11 cellular contexts compared by ENCODE assay signal in genomic region chr20:44969320-44969879, GRCh38. TPM values are rescaled to one million over a fixed set of nuclear protein-coding genes. Genes with fewer than 3 reads are reported as not detected.
DNase-seq lines count a peak whose midpoint lies in the region; ATAC-seq lines count a peak whose summit lies in the region.
"Had no signal": no experiment of that assay in that cellular context is flagged by ENCODE, and none has a peak within 500 bp of the region (broad histone marks: within the 10 kb centered on the region; RNA-seq: fewer than 3 reads in every experiment).

No MANE protein-coding gene starts in this region.

- peak overlapping the region; percentile 89 to 100 (median 94) for H3K27ac Mint-ChIP-seq in CD8-positive, alpha-beta memory T cell
- H3K27ac Mint-ChIP-seq in activated T-helper 2 cell treated with anti-CD3 and anti-CD28 coated beads, Interferon-gamma antibody, Interleukin-2, Interleukin-4, amounts not matched to agents 10 μg/mL and 5 μg/mL and 100 μg/mL, durations not matched to agents 14 hours and 24 hours and 36 hours, result peak overlapping the region; percentile 94
- H3K27ac Mint-ChIP-seq in naive thymus-derived CD4-positive, alpha-beta T cell, result peak overlapping the region; percentile 80 to 98 (median 88)

- H3K4me1 ChIP-seq in CD8-positive, alpha-beta memory T cell (ENCODE audit: insufficient read depth, low read length), result peaks cover 37% of the 10 kb centered on the region
- H3K4me1 ChIP-seq in naive thymus-derived CD4-positive, alpha-beta T cell (ENCODE audit: control insufficient read depth in 2 of 2, insufficient read depth in 2 of 2, low read length in 2 of 2), result peaks cover 29 to 31% of the 10 kb centered on the region in 2 donors

- no peaks in the 10 kb centered on the region for H3K27me3 ChIP-seq in CD8-positive, alpha-beta memory T cell (ENCODE audit: insufficient read depth, low read length, poor library complexity, severe bottlenecking)
- no peaks in the 10 kb centered on the region for H3K27me3 ChIP-seq in naive thymus-derived CD4-positive, alpha-beta T cell (ENCODE audit: control insufficient read depth in 2 of 2, insufficient read depth in 2 of 2, low read length in 2 of 2)

- peak overlapping the region; percentile 89 for H3K27ac ChIP-seq in CD8-positive, alpha-beta memory T cell (ENCODE audit: low read depth, low read length)
- peak overlapping the region; percentile 91 for H3K27ac ChIP-seq in naive thymus-derived CD4-positive, alpha-beta T cell (ENCODE audit: low read depth, low read length)

- H3K36me3 Mint-ChIP-seq in CD8-positive, alpha-beta memory T cell, result peaks cover 11 to 72% (median 20%) of the 10 kb centered on the region in 3 donors
- peaks cover 61% of the 10 kb centered on the region for H3K36me3 Mint-ChIP-seq in activated T-helper 2 cell treated with anti-CD3 and anti-CD28 coated beads, Interferon-gamma antibody, Interleukin-2, Interleukin-4, amounts not matched to agents 10 μg/mL and 5 μg/mL and 100 μg/mL, durations not matched to agents 14 hours and 24 hours and 36 hours (ENCODE audit: low read depth)
- peaks cover 21 to 46% (median 28%) of the 10 kb centered on the region in 5 donors for H3K36me3 Mint-ChIP-seq in naive thymus-derived CD4-positive, alpha-beta T cell

- POLR2A ChIA-PET in CD8-positive, alpha-beta memory T cell (lab: Charles Lee), result interaction anchor here (0.6 to 1.6 kb wide), 3 partner anchors 9 to 12 kb away, joined by 3 to 11 read pairs (median 4); no protein-coding TSS in a partner anchor
- POLR2A ChIA-PET in naive thymus-derived CD4-positive, alpha-beta T cell (lab: Charles Lee), result interaction anchor here (0.6 to 7.6 kb wide), 4 partner anchors 9 to 100 kb away, joined by 3 to 190 read pairs (median 10); no protein-coding TSS in a partner anchor

- no peak for DNase-seq in CD8-positive, alpha-beta memory T cell
- DNase-seq in NAMALWA (ENCODE audit: low spot score), result peak; percentile 26
- no peak for DNase-seq in activated T-helper 2 cell treated with anti-CD3 and anti-CD28 coated beads, Interferon-gamma antibody, Interleukin-2, Interleukin-4, amounts not matched to agents 10 μg/mL and 5 μg/mL and 100 μg/mL, durations not matched to agents 14 hours and 24 hours and 36 hours (ENCODE audit: low spot score)
- peak in 3 of 9 donors; percentile 30 to 59 (median 32) for DNase-seq in naive thymus-derived CD4-positive, alpha-beta T cell
- no peak for DNase-seq in cerebellar cortex (ENCODE audit: low spot score)
- DNase-seq in foreskin melanocyte, result no peak
- DNase-seq in NCI-H2029 (lab: John Stamatoyannopoulos, UW), result no peak
- DNase-seq: amygdala, left ventricle myocardium superior, NCI-H69 had no signal

- CTCF ChIA-PET in CD8-positive, alpha-beta memory T cell (lab: Charles Lee), result interaction anchor here (4.5 kb wide), 1 partner anchor 9 kb away, joined by 35 read pairs; no protein-coding TSS in a partner anchor
- CTCF ChIA-PET in naive thymus-derived CD4-positive, alpha-beta T cell (lab: Charles Lee), result interaction anchor here (1.5 to 4.0 kb wide), 2 partner anchors 9 to 11 kb away, joined by 4 to 28 read pairs; no protein-coding TSS in a partner anchor

- H3K4me3 ChIP-seq in CD8-positive, alpha-beta memory T cell (ENCODE audit: low read length), result peak overlapping the region; percentile 99
- peak overlapping the region; percentile 75 for H3K4me3 ChIP-seq in naive thymus-derived CD4-positive, alpha-beta T cell (ENCODE audit: low read length)

- intact Hi-C loops in activated T-helper 2 cell treated with anti-CD3 and anti-CD28 coated beads, Interferon-gamma antibody, Interleukin-2, Interleukin-4, amounts not matched to agents 10 μg/mL and 5 μg/mL and 100 μg/mL, durations not matched to agents 14 hours and 24 hours and 36 hours (cut with micrococcal nuclease), result loop anchor here (1.0 to 5.0 kb wide), 3 partner anchors 10 to 322 kb away; no protein-coding TSS in a partner anchor
- intact Hi-C loops in naive thymus-derived CD4-positive, alpha-beta T cell (cut with micrococcal nuclease), result loop anchor here (2.0 to 10.0 kb wide), 4 partner anchors 317 to 1003 kb away; partner anchors contain the start of genes SYS1 (in 2 of the 2), ADA (in 1 of the 2) and ZNF335 (in 1 of the 2)

- ATAC-seq in naive thymus-derived CD4-positive, alpha-beta T cell, result no peak
- ATAC-seq in GM19351 (IDR thresholded peaks at IDR 0.05; ENCODE audit: unreplicated experiment), result no peak
- ATAC-seq: left ventricle myocardium superior had no signal

- no peaks in the 10 kb centered on the region for H3K9me3 ChIP-seq in CD8-positive, alpha-beta memory T cell (ENCODE audit: low read length)
- H3K9me3 ChIP-seq in naive thymus-derived CD4-positive, alpha-beta T cell (ENCODE audit: control insufficient read depth in 2 of 3, low read length in 3 of 3), result no peaks in the 10 kb centered on the region

- peaks cover 63 to 69% (median 66%) of the 10 kb centered on the region in 3 donors for H3K4me1 Mint-ChIP-seq in CD8-positive, alpha-beta memory T cell
- peaks cover 55% of the 10 kb centered on the region for H3K4me1 Mint-ChIP-seq in activated T-helper 2 cell treated with anti-CD3 and anti-CD28 coated beads, Interferon-gamma antibody, Interleukin-2, Interleukin-4, amounts not matched to agents 10 μg/mL and 5 μg/mL and 100 μg/mL, durations not matched to agents 14 hours and 24 hours and 36 hours (ENCODE audit: low read depth)
- H3K4me1 Mint-ChIP-seq in naive thymus-derived CD4-positive, alpha-beta T cell, result peaks cover 38 to 70% (median 63%) of the 10 kb centered on the region in 7 donors

- H3K36me3 ChIP-seq in CD8-positive, alpha-beta memory T cell (ENCODE audit: insufficient read depth, low read length), result peaks cover 19% of the 10 kb centered on the region
- H3K36me3 ChIP-seq in naive thymus-derived CD4-positive, alpha-beta T cell (ENCODE audit: control insufficient read depth in 2 of 3, insufficient read depth in 3 of 3, low read length in 3 of 3), result peaks cover 9 to 27% (median 21%) of the 10 kb centered on the region in 3 experiments

- H3K9me3 Mint-ChIP-seq in CD8-positive, alpha-beta memory T cell, result no peaks in the 10 kb centered on the region
- no peaks in the 10 kb centered on the region for H3K9me3 Mint-ChIP-seq in activated T-helper 2 cell treated with anti-CD3 and anti-CD28 coated beads, Interferon-gamma antibody, Interleukin-2, Interleukin-4, amounts not matched to agents 10 μg/mL and 5 μg/mL and 100 μg/mL, durations not matched to agents 14 hours and 24 hours and 36 hours
- no peaks in the 10 kb centered on the region for H3K9me3 Mint-ChIP-seq in naive thymus-derived CD4-positive, alpha-beta T cell

- peaks cover 0 to 3% of the 10 kb centered on the region in 2 donors for H3K27me3 Mint-ChIP-seq in CD8-positive, alpha-beta memory T cell
- no peaks in the 10 kb centered on the region for H3K27me3 Mint-ChIP-seq in activated T-helper 2 cell treated with anti-CD3 and anti-CD28 coated beads, Interferon-gamma antibody, Interleukin-2, Interleukin-4, amounts not matched to agents 10 μg/mL and 5 μg/mL and 100 μg/mL, durations not matched to agents 14 hours and 24 hours and 36 hours (ENCODE audit: low read depth)
- no peaks in the 10 kb centered on the region for H3K27me3 Mint-ChIP-seq in naive thymus-derived CD4-positive, alpha-beta T cell

- peak overlapping the region; percentile 94 to 99 (median 96) for H3K4me3 Mint-ChIP-seq in CD8-positive, alpha-beta memory T cell
- peak overlapping the region; percentile 99 for H3K4me3 Mint-ChIP-seq in activated T-helper 2 cell treated with anti-CD3 and anti-CD28 coated beads, Interferon-gamma antibody, Interleukin-2, Interleukin-4, amounts not matched to agents 10 μg/mL and 5 μg/mL and 100 μg/mL, durations not matched to agents 14 hours and 24 hours and 36 hours (ENCODE audit: low read depth)
- H3K4me3 Mint-ChIP-seq in naive thymus-derived CD4-positive, alpha-beta T cell, result peak overlapping the region; percentile 93 to 100 (median 95)

RNA-seq across cellular contexts. Expression of gene STK4, which starts 3.1 kb away (rescaled TPM):
- 100 to 1,000 TPM; 200 to 210 TPM for total RNA-seq in CD8-positive, alpha-beta memory T cell
- 192 TPM for polyA plus RNA-seq in CD8-positive, alpha-beta memory T cell
- total RNA-seq in activated T-helper 2 cell treated with anti-CD3 and anti-CD28 coated beads, Interferon-gamma antibody, Interleukin-2, Interleukin-4, amounts not matched to agents 10 μg/mL and 5 μg/mL and 100 μg/mL, durations not matched to agents 14 hours and 24 hours and 36 hours, result 147 and 149 TPM in 2 replicates
- 100 to 1,000 TPM; 207 to 383 (median 267) TPM for total RNA-seq in naive thymus-derived CD4-positive, alpha-beta T cell
- 100 to 1,000 TPM; 175 to 241 TPM for polyA plus RNA-seq in naive thymus-derived CD4-positive, alpha-beta T cell

RNA-seq across cellular contexts. Expression of gene TOMM34, which starts 9.2 kb away (rescaled TPM):
- 10 to 100 TPM; 75.4 to 76.8 TPM for total RNA-seq in CD8-positive, alpha-beta memory T cell
- 21.0 TPM for polyA plus RNA-seq in CD8-positive, alpha-beta memory T cell
- total RNA-seq in activated T-helper 2 cell treated with anti-CD3 and anti-CD28 coated beads, Interferon-gamma antibody, Interleukin-2, Interleukin-4, amounts not matched to agents 10 μg/mL and 5 μg/mL and 100 μg/mL, durations not matched to agents 14 hours and 24 hours and 36 hours, result 59.5 and 62.1 TPM in 2 replicates
- total RNA-seq in naive thymus-derived CD4-positive, alpha-beta T cell, result 10 to 100 TPM in 1 of 5 experiments, 1 to 10 TPM in 4; 7.0 to 22.5 (median 8.6) TPM
- polyA plus RNA-seq in naive thymus-derived CD4-positive, alpha-beta T cell, result 10 to 100 TPM; 15.1 to 30.2 TPM

RNA-seq across cellular contexts. Expression of gene PABPC1L, which starts 59.5 kb away (rescaled TPM):
- total RNA-seq in CD8-positive, alpha-beta memory T cell, result 10 to 100 TPM; 61.1 to 61.4 TPM
- 1.3 TPM for polyA plus RNA-seq in CD8-positive, alpha-beta memory T cell
- 83.6 and 94.1 TPM in 2 replicates for total RNA-seq in activated T-helper 2 cell treated with anti-CD3 and anti-CD28 coated beads, Interferon-gamma antibody, Interleukin-2, Interleukin-4, amounts not matched to agents 10 μg/mL and 5 μg/mL and 100 μg/mL, durations not matched to agents 14 hours and 24 hours and 36 hours
- total RNA-seq in naive thymus-derived CD4-positive, alpha-beta T cell, result 10 to 100 TPM; 34.0 to 71.7 (median 59.0) TPM
- 1 to 10 TPM; 1.3 to 1.8 TPM for polyA plus RNA-seq in naive thymus-derived CD4-positive, alpha-beta T cell
